In the genomic region with DNA sequence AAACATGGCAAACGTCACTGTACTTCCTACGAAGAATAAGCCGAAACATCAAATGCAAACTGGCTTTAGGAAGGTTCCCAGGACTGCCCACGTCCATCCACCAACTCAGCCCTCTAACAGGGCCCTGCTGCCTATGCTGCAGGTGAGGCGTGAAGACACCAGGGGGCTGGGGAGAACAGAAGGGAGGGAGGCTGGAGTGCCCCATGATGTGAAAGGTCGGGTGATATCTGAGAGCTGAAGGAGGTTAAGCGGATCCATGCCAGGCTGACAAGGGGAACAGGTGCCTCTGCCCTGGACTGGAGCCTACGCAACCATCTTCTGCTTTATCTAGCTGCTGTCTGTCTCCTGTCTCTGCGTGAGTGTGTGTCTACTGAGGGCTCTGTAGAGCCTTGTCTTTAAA, we compare ENCODE assay signal across 24 cellular contexts. TPM values are rescaled to one million over a fixed set of nuclear protein-coding genes. Genes with fewer than 3 reads are reported as not detected.
DNase-seq lines count a peak whose midpoint lies in the region; ATAC-seq, FAIRE-seq and TF ChIP-seq lines count a peak whose summit lies in the region.
"Had no signal": no experiment of that assay in that cellular context is flagged by ENCODE, and none has a peak within 500 bp of the region (broad histone marks: within the 10 kb centered on the region; RNA-seq: fewer than 3 reads in every experiment).

No MANE protein-coding gene starts in this region.

- H3K4me1 Mint-ChIP-seq in chondrocyte (ENCODE audit: low read depth): peaks cover 14% of the 10 kb centered on the region
- H3K4me1 Mint-ChIP-seq: natural killer cell had no signal

- H3K79me2 ChIP-seq in HepG2 (ENCODE audit: insufficient read depth, low read length): no peaks in the 10 kb centered on the region

- no peak for FAIRE-seq in HepG2 (lab: Jason Lieb, UNC)
- FAIRE-seq: GM12891, small intestine had no signal

- no TSS peak for BruUV-seq in HepG2 (replicated peaks; lab: Mats Ljungman, UMichigan)

- H3K4me1 ChIP-seq in HepG2 (ENCODE audit: insufficient read depth, low read length): no peaks in the 10 kb centered on the region
- H3K4me1 ChIP-seq: esophagus squamous epithelium had no signal

- intact Hi-C loops in HepG2 (cut with micrococcal nuclease; ENCODE audit: unreplicated experiment): no loop called here

- CTCF ChIA-PET in HepG2 (lab: Yijun Ruan, JAX; ENCODE audit: low intra/inter-chr PET ratio, low total read pairs): no interaction called here

- DNase-seq in DMS53 (lab: John Stamatoyannopoulos, UW): peak; percentile 94
- peak; percentile 91 for DNase-seq in NCI-H1092 treated with DMSO at 0.1 percent for 48 hours (lab: John Stamatoyannopoulos, UW)
- DNase-seq in NCI-H748 (lab: John Stamatoyannopoulos, UW; ENCODE audit: unreplicated experiment): peak; percentile 71
- DNase-seq in HepG2 (ENCODE audit: low spot score): no peak
- no peak for DNase-seq in activated T-cell treated with anti-CD3 and anti-CD28 coated beads, Interleukin-2, amount 50 U/mL, for 1 hour
- DNase-seq in chondrocyte (ENCODE audit: low spot score): no peak
- no peak for DNase-seq in GM13977 (ENCODE audit: low spot score)
- DNase-seq: activated CD8-positive, alpha-beta memory T cell treated with anti-CD3 and anti-CD28 coated beads for 24 hours; activated naive CD8-positive, alpha-beta T cell treated with anti-CD3 and anti-CD28 coated beads, Interleukin-2, amount 10 ng/mL, durations not matched to agents 7 days and 5 days; esophagus squamous epithelium; GDM1; Karpas-422; mesenchymal stem cell; natural killer cell; NCI-H1694; PC-9; small intestine; stimulated activated CD4-positive, alpha-beta T cell treated with anti-CD3 and anti-CD28 coated beads, Interleukin-4, amount 100 ng/mL, for 1 hour had no signal

- no peak overlapping the region for H3K4me2 ChIP-seq in HepG2 (ENCODE audit: low read depth, low read length)
- H3K4me2 ChIP-seq: PC-9 had no signal

- TF ChIP-seq EP300 in HepG2 (IDR thresholded peaks at IDR 0.05; ENCODE audit: low read depth in 2 of 2, low read length in 2 of 2) (no peak), HepG2 (CRISPR knock-in tag; IDR thresholded peaks at IDR 0.05; ENCODE audit: borderline replicate concordance) (no peak)

- peak; percentile 75 for ATAC-seq in HepG2
- ATAC-seq in GM21529 (IDR thresholded peaks at IDR 0.05; ENCODE audit: unreplicated experiment): no peak
- ATAC-seq: natural killer cell had no signal

- no peak overlapping the region for H3K27ac ChIP-seq in HepG2 (ENCODE audit: extremely low read length, insufficient read depth, low read length)
- H3K27ac ChIP-seq: esophagus squamous epithelium, PC-9 had no signal

- H3K9me3 Mint-ChIP-seq in chondrocyte (ENCODE audit: low read depth): no peaks in the 10 kb centered on the region
- H3K9me3 Mint-ChIP-seq: activated naive CD8-positive, alpha-beta T cell treated with anti-CD3 and anti-CD28 coated beads, Interleukin-2, amount 10 ng/mL, durations not matched to agents 7 days and 5 days; activated T-helper 1 cell treated with anti-CD3 and anti-CD28 coated beads, Interleukin-12 subunit alpha, Interleukin-12 subunit beta, Interleukin-2, Interleukin-4 antibody, amounts not matched to agents 30 ng/mL and 10 ng/mL and 1 ng/mL, durations not matched to agents 14 hours and 24 hours and 36 hours; natural killer cell had no signal

- in situ Hi-C loops in HepG2 (cut with HindIII; ENCODE audit: extremely low pct_ligation_motif_present, low pct_unique_long_range_greater_than_20kb): no loop called here
- in situ Hi-C loops in GM13977 (cut with MboI; ENCODE audit: low pct_unique_long_range_greater_than_20kb, low sequenced_read_pairs, unreplicated experiment): no loop called here

- TF ChIP-seq CTCF in HepG2 (CRISPR knock-in tag; IDR thresholded peaks at IDR 0.05): no peak
- no peak for TF ChIP-seq CTCF in chondrocyte (IDR thresholded peaks at IDR 0.05)
- TF ChIP-seq CTCF in GM13977 (IDR thresholded peaks at IDR 0.05; ENCODE audit: extremely low read depth, insufficient read depth, missing control alignments): no peak

- peaks cover 8% of the 10 kb centered on the region for H3K36me3 Mint-ChIP-seq in chondrocyte (ENCODE audit: low read depth)
- H3K36me3 Mint-ChIP-seq: activated naive CD8-positive, alpha-beta T cell treated with anti-CD3 and anti-CD28 coated beads, Interleukin-2, amount 10 ng/mL, durations not matched to agents 7 days and 5 days; natural killer cell had no signal

- H3K9ac ChIP-seq in HepG2 (ENCODE audit: insufficient read depth, low read depth, low read length): no peak overlapping the region

- WGBS in HepG2 (ENCODE audit: low lambda C conversion rate): 91% methylated on average over 9 of the region's 9 CpGs

- no peaks in the 10 kb centered on the region for H3K9me3 ChIP-seq in HepG2 (ENCODE audit: low read length)
- H3K9me3 ChIP-seq: esophagus squamous epithelium had no signal

- TF ChIP-seq RAD21 in HepG2 (CRISPR knock-in tag; IDR thresholded peaks at IDR 0.05): no peak

- POLR2A ChIA-PET in HepG2 (lab: Yijun Ruan, JAX): no interaction called here

- no peaks in the 10 kb centered on the region for H3K36me3 ChIP-seq in HepG2 (replicated peaks in 1 of 2; ENCODE audit: control insufficient read depth in 1 of 2, insufficient read depth in 2 of 2, low read length in 2 of 2)
- H3K36me3 ChIP-seq: esophagus squamous epithelium had no signal

- no peaks in the 10 kb centered on the region for H3K27me3 ChIP-seq in HepG2 (ENCODE audit: control insufficient read depth in 1 of 2, insufficient read depth in 2 of 2, low read length in 2 of 2)
- H3K27me3 ChIP-seq: esophagus squamous epithelium had no signal

- H3K27ac Mint-ChIP-seq in chondrocyte (ENCODE audit: unreplicated experiment): no peak overlapping the region
- H3K27ac Mint-ChIP-seq: activated naive CD8-positive, alpha-beta T cell treated with anti-CD3 and anti-CD28 coated beads, Interleukin-2, amount 10 ng/mL, durations not matched to agents 7 days and 5 days; activated T-helper 1 cell treated with anti-CD3 and anti-CD28 coated beads, Interleukin-12 subunit alpha, Interleukin-12 subunit beta, Interleukin-2, Interleukin-4 antibody, amounts not matched to agents 30 ng/mL and 10 ng/mL and 1 ng/mL, durations not matched to agents 14 hours and 24 hours and 36 hours; natural killer cell had no signal

- no peak overlapping the region for H2AFZ ChIP-seq in HepG2 (ENCODE audit: low read length)
- H2AFZ ChIP-seq: PC-9 had no signal

- H3K27me3 Mint-ChIP-seq in chondrocyte (ENCODE audit: low read depth): no peaks in the 10 kb centered on the region

- no peaks in the 10 kb centered on the region for H4K20me1 ChIP-seq in HepG2 (ENCODE audit: insufficient read depth, low read length)

- no peak overlapping the region for H3K4me3 Mint-ChIP-seq in chondrocyte (ENCODE audit: unreplicated experiment)
- H3K4me3 Mint-ChIP-seq: activated naive CD8-positive, alpha-beta T cell treated with anti-CD3 and anti-CD28 coated beads, Interleukin-2, amount 10 ng/mL, durations not matched to agents 7 days and 5 days; activated T-helper 1 cell treated with anti-CD3 and anti-CD28 coated beads, Interleukin-12 subunit alpha, Interleukin-12 subunit beta, Interleukin-2, Interleukin-4 antibody, amounts not matched to agents 30 ng/mL and 10 ng/mL and 1 ng/mL, durations not matched to agents 14 hours and 24 hours and 36 hours; natural killer cell had no signal

- no peak overlapping the region for H3K4me3 ChIP-seq in HepG2 (replicated peaks in 1 of 3; ENCODE audit: insufficient read depth in 1 of 3, low read depth in 2 of 3, low read length in 3 of 3)
- H3K4me3 ChIP-seq: PC-9 had no signal

- TF ChIP-seq POLR2A in HepG2 (IDR thresholded peaks at IDR 0.05; ENCODE audit: insufficient read depth in 1 of 2, low read depth in 2 of 2, low read length in 2 of 2): no peak

RNA-seq across cellular contexts. Expression of a gene that starts 40.2 kb away (rescaled TPM):
- 0.11 and 0.24 TPM in 2 replicates for total RNA-seq in HepG2 (2016; rRNA removed; fragmentation: Illumina TruSeq; extraction: Trizol)
- total RNA-seq in HepG2 (2016; cell fraction: cytosol; rRNA removed; fragmentation: Illumina TruSeq; extraction: Trizol; ENCODE audit: low read depth): not detected in 2 replicates
- total RNA-seq in HepG2 (2016; cell fraction: insoluble cytoplasmic fraction; rRNA removed; fragmentation: Illumina TruSeq; extraction: Trizol): 0.09 and 0.48 TPM in 2 replicates
- 0.12 TPM in 1 of 2 replicates, not detected in the other for total RNA-seq in HepG2 (2016; cell fraction: membrane; rRNA removed; fragmentation: Illumina TruSeq; extraction: Trizol)
- 0.28 and 0.31 TPM in 2 replicates for total RNA-seq in HepG2 (2016; cell fraction: nucleus; rRNA removed; fragmentation: Illumina TruSeq; extraction: Trizol)
- 0.25 and 0.26 TPM in 2 replicates for polyA plus RNA-seq in HepG2 (2011; rRNA removed)
- polyA plus RNA-seq in HepG2 (2011; cell fraction: cytosol; rRNA removed): 0.16 and 0.41 TPM in 2 replicates
- polyA plus RNA-seq in HepG2 (2011; cell fraction: nucleus; rRNA removed): 0.26 TPM in 1 of 2 replicates, not detected in the other
- polyA plus RNA-seq in HepG2 (2012): 0.09 and 0.13 TPM in 2 replicates
- 0.05 TPM in 1 of 2 replicates, not detected in the other for polyA plus RNA-seq in HepG2 (2016; cell fraction: cytosol; fragmentation: Illumina TruSeq; extraction: Trizol; ENCODE audit: low read depth)
- 0.34 TPM in 1 of 2 replicates, not detected in the other for polyA plus RNA-seq in HepG2 (2016; cell fraction: insoluble cytoplasmic fraction; fragmentation: Illumina TruSeq; extraction: Trizol; ENCODE audit: low read depth)
- 0.15 TPM in 1 of 2 replicates, not detected in the other for polyA plus RNA-seq in HepG2 (2016; cell fraction: membrane; fragmentation: Illumina TruSeq; extraction: Trizol; ENCODE audit: low read depth)
- polyA plus RNA-seq in HepG2 (2016; cell fraction: nucleus; fragmentation: Illumina TruSeq; extraction: Trizol; ENCODE audit: insufficient read depth, low read depth): 0.19 TPM in 1 of 2 replicates, not detected in the other
- polyA minus RNA-seq in HepG2 (2011; rRNA and poly(A)+ RNA removed; ENCODE audit: low replicate concordance): 0.20 and 0.51 TPM in 2 replicates
- polyA minus RNA-seq in HepG2 (2011; cell fraction: cytosol; rRNA and poly(A)+ RNA removed): not detected in 2 replicates
- 0.26 and 0.62 TPM in 2 replicates for polyA minus RNA-seq in HepG2 (2011; cell fraction: nucleus; rRNA and poly(A)+ RNA removed)
- total RNA-seq in chondrocyte: 0.35 to 0.70 TPM (median 0.51 TPM) in 3 replicates
- total RNA-seq: activated naive CD8-positive, alpha-beta T cell treated with anti-CD3 and anti-CD28 coated beads, Interleukin-2, amount 10 ng/mL, durations not matched to agents 7 days and 5 days; activated T-helper 1 cell treated with anti-CD3 and anti-CD28 coated beads, Interleukin-12 subunit alpha, Interleukin-12 subunit beta, Interleukin-2, Interleukin-4 antibody, amounts not matched to agents 30 ng/mL and 10 ng/mL and 1 ng/mL, durations not matched to agents 14 hours and 24 hours and 36 hours; natural killer cell; posterior vena cava; T-helper 2 cell treated with Interferon-gamma antibody and Interleukin-4, amounts not matched to agents 100 ng/mL and 5 ng/mL, for 36 hours had no signal
- polyA plus RNA-seq: small intestine had no signal

RNA-seq across cellular contexts. Expression of a gene that starts 40.4 kb away (rescaled TPM):
- total RNA-seq in HepG2 (2016; rRNA removed; fragmentation: Illumina TruSeq; extraction: Trizol) (not detected in 2 replicates), chondrocyte (not detected in 3 replicates)
- total RNA-seq in HepG2 (2016; cell fraction: cytosol; rRNA removed; fragmentation: Illumina TruSeq; extraction: Trizol; ENCODE audit: low read depth): not detected in 2 replicates
- total RNA-seq in HepG2 (2016; cell fraction: insoluble cytoplasmic fraction; rRNA removed; fragmentation: Illumina TruSeq; extraction: Trizol): not detected in 2 replicates
- total RNA-seq in HepG2 (2016; cell fraction: membrane; rRNA removed; fragmentation: Illumina TruSeq; extraction: Trizol): not detected in 2 replicates
- total RNA-seq in HepG2 (2016; cell fraction: nucleus; rRNA removed; fragmentation: Illumina TruSeq; extraction: Trizol): not detected in 2 replicates
- polyA plus RNA-seq in HepG2 (2011; rRNA removed): not detected in 2 replicates
- not detected in 2 replicates for polyA plus RNA-seq in HepG2 (2011; cell fraction: cytosol; rRNA removed)
- not detected in 2 replicates for polyA plus RNA-seq in HepG2 (2011; cell fraction: nucleus; rRNA removed)
- not detected in 2 replicates for polyA plus RNA-seq in HepG2 (2012)
- not detected in 2 replicates for polyA plus RNA-seq in HepG2 (2016; cell fraction: cytosol; fragmentation: Illumina TruSeq; extraction: Trizol; ENCODE audit: low read depth)
- not detected in 2 replicates for polyA plus RNA-seq in HepG2 (2016; cell fraction: insoluble cytoplasmic fraction; fragmentation: Illumina TruSeq; extraction: Trizol; ENCODE audit: low read depth)
- not detected in 2 replicates for polyA plus RNA-seq in HepG2 (2016; cell fraction: membrane; fragmentation: Illumina TruSeq; extraction: Trizol; ENCODE audit: low read depth)
- polyA plus RNA-seq in HepG2 (2016; cell fraction: nucleus; fragmentation: Illumina TruSeq; extraction: Trizol; ENCODE audit: insufficient read depth, low read depth): not detected in 2 replicates
- polyA minus RNA-seq in HepG2 (2011; rRNA and poly(A)+ RNA removed; ENCODE audit: low replicate concordance): not detected in 2 replicates
- not detected in 2 replicates for polyA minus RNA-seq in HepG2 (2011; cell fraction: cytosol; rRNA and poly(A)+ RNA removed)
- not detected in 2 replicates for polyA minus RNA-seq in HepG2 (2011; cell fraction: nucleus; rRNA and poly(A)+ RNA removed)
- total RNA-seq: activated naive CD8-positive, alpha-beta T cell treated with anti-CD3 and anti-CD28 coated beads, Interleukin-2, amount 10 ng/mL, durations not matched to agents 7 days and 5 days; natural killer cell; PC-9; posterior vena cava; SK-MEL-5; T-helper 2 cell treated with Interferon-gamma antibody and Interleukin-4, amounts not matched to agents 100 ng/mL and 5 ng/mL, for 36 hours had no signal

Comparison
In these comparisons a context has a peak if more than half of its experiments do, and no peak if none do; other contexts are left out.
1. DNase-seq: peak in DMS53 (single experiment), NCI-H1092 treated with DMSO at 0.1 percent for 48 hours (single experiment) and NCI-H748 (single experiment); none in HepG2 (single experiment), activated T-cell treated with anti-CD3 and anti-CD28 coated beads, Interleukin-2, amount 50 U/mL, for 1 hour (single experiment), chondrocyte (single experiment) and GM13977 (single experiment).